ENCODE assay signal across 1 cellular context in the genomic region with DNA sequence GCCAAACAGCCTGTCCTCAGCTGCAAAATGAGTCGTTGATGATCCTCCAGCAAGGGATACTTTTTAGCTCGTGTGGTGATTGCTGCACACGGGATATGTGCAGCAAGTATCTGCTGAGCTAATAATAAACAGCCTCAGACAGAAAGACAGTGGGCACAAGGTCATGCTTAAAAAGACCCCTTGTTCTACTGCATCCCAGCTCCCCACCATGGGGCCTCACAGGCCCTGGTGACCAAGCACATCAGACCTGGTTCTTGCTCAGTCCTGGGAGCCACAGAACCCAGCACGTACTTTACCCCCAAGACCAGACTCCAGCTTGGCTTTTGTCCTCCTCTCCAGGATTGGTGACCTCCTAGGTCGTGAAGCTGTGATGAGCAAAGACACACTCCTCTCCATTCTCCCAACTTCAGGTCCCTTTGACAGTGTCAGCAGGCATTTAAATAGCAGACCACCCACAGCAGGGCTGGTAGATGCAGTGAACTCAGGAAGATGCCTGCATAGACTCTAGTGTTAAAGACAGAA.
A peak's percentile ranks its signal among the peaks of the same experiment; 100 is the strongest.
TF ChIP-seq lines count a peak whose summit lies in the region.

No MANE protein-coding gene starts in this region.

TF ChIP-seq in HepG2, 621 proteins besides CTCF, POLR2A, EP300 and RAD21 (continued from another document and continues in another):
- TF ChIP-seq, protein P1, sequence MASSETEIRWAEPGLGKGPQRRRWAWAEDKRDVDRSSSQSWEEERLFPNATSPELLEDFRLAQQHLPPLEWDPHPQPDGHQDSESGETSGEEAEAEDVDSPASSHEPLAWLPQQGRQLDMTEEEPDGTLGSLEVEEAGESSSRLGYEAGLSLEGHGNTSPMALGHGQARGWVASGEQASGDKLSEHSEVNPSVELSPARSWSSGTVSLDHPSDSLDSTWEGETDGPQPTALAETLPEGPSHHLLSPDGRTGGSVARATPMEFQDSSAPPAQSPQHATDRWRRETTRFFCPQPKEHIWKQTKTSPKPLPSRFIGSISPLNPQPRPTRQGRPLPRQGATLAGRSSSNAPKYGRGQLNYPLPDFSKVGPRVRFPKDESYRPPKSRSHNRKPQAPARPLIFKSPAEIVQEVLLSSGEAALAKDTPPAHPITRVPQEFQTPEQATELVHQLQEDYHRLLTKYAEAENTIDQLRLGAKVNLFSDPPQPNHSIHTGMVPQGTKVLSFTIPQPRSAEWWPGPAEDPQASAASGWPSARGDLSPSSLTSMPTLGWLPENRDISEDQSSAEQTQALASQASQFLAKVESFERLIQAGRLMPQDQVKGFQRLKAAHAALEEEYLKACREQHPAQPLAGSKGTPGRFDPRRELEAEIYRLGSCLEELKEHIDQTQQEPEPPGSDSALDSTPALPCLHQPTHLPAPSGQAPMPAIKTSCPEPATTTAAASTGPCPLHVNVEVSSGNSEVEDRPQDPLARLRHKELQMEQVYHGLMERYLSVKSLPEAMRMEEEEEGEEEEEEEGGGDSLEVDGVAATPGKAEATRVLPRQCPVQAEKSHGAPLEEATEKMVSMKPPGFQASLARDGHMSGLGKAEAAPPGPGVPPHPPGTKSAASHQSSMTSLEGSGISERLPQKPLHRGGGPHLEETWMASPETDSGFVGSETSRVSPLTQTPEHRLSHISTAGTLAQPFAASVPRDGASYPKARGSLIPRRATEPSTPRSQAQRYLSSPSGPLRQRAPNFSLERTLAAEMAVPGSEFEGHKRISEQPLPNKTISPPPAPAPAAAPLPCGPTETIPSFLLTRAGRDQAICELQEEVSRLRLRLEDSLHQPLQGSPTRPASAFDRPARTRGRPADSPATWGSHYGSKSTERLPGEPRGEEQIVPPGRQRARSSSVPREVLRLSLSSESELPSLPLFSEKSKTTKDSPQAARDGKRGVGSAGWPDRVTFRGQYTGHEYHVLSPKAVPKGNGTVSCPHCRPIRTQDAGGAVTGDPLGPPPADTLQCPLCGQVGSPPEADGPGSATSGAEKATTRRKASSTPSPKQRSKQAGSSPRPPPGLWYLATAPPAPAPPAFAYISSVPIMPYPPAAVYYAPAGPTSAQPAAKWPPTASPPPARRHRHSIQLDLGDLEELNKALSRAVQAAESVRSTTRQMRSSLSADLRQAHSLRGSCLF (CRISPR knock-in tag; IDR thresholded peaks at IDR 0.05; ENCODE audit: borderline replicate concordance) = no peak
- TF ChIP-seq ZBTB20 (CRISPR knock-in tag; IDR thresholded peaks at IDR 0.05; ENCODE audit: borderline replicate concordance, low read depth) = no peak
- no peak for TF ChIP-seq ZC3H4 (CRISPR knock-in tag; IDR thresholded peaks at IDR 0.05; ENCODE audit: borderline replicate concordance)
- peak; percentile 77 for TF ChIP-seq HOXA3 (CRISPR knock-in tag; IDR thresholded peaks at IDR 0.05)
- TF ChIP-seq POLR2G (IDR thresholded peaks at IDR 0.05; ENCODE audit: low read depth, low read length) = peak; percentile 23; the same call in 1 of the 2 replicates
- 0 out of 2 replicates have a peak, but pooled peaks have one; percentile 40 for TF ChIP-seq SALL2 (CRISPR knock-in tag; IDR thresholded peaks at IDR 0.05)
- TF ChIP-seq ZKSCAN5 (CRISPR knock-in tag; IDR thresholded peaks at IDR 0.05) = no peak
- no peak for TF ChIP-seq TBX3 (IDR thresholded peaks at IDR 0.05; ENCODE audit: borderline replicate concordance)
- TF ChIP-seq, protein P2, sequence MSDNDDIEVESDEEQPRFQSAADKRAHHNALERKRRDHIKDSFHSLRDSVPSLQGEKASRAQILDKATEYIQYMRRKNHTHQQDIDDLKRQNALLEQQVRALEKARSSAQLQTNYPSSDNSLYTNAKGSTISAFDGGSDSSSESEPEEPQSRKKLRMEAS (IDR thresholded peaks at IDR 0.05) = peak; percentile 61
- no peak for TF ChIP-seq KAT8 (CRISPR knock-in tag; IDR thresholded peaks at IDR 0.05)
- TF ChIP-seq ARNT (IDR thresholded peaks at IDR 0.05) = no peak
- TF ChIP-seq GATAD1 (CRISPR knock-in tag; IDR thresholded peaks at IDR 0.05) = no peak
- TF ChIP-seq TCF7L2 (IDR thresholded peaks at IDR 0.05; ENCODE audit: low read depth, low read length) = no peak
- no peak for TF ChIP-seq NCOA2 (CRISPR knock-in tag; IDR thresholded peaks at IDR 0.05)
- TF ChIP-seq SP2 (CRISPR knock-in tag; IDR thresholded peaks at IDR 0.05) = no peak
- TF ChIP-seq FOXP1 (IDR thresholded peaks at IDR 0.05) = no peak
- TF ChIP-seq FOXP1 (CRISPR knock-in tag; IDR thresholded peaks at IDR 0.05) = peak; percentile 25; the same call in 1 of the 2 replicates
- TF ChIP-seq ZNF703 (CRISPR knock-in tag; IDR thresholded peaks at IDR 0.05; ENCODE audit: borderline replicate concordance) = no peak
- TF ChIP-seq HMG20A (CRISPR knock-in tag; IDR thresholded peaks at IDR 0.05; ENCODE audit: borderline replicate concordance) = peak; percentile 25; the same call in 1 of the 2 replicates
- TF ChIP-seq, protein P3, sequence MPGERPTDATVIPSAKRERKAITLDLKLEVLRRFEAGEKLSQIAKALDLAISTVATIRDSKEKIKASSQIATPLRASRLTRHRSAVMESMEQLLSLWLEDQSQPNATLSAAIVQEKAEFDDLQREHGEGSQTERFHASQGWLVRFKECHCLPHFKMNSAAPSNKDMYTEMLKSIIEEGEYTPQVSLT (CRISPR knock-in tag; IDR thresholded peaks at IDR 0.05; ENCODE audit: borderline replicate concordance, low read depth) = no peak
- no peak for TF ChIP-seq ZNF841 (CRISPR knock-in tag; IDR thresholded peaks at IDR 0.05; ENCODE audit: borderline replicate concordance)
- TF ChIP-seq ZNF766 (CRISPR knock-in tag; IDR thresholded peaks at IDR 0.05; ENCODE audit: borderline replicate concordance) = peak; percentile 30; the same call in 1 of the 2 replicates
- peak; percentile 88 for TF ChIP-seq ZMYM2 (CRISPR knock-in tag; IDR thresholded peaks at IDR 0.05)
- TF ChIP-seq ZNF484 (CRISPR knock-in tag; IDR thresholded peaks at IDR 0.05; ENCODE audit: borderline replicate concordance, low read depth) = no peak
- TF ChIP-seq NBN (conservative IDR thresholded peaks at IDR 0.05) = no peak
- TF ChIP-seq ZBTB7A (CRISPR knock-in tag; IDR thresholded peaks at IDR 0.05) = 0 out of 2 replicates have a peak, but pooled peaks have one; percentile 16
- TF ChIP-seq YY1 (IDR thresholded peaks at IDR 0.05; ENCODE audit: insufficient read depth, insufficient replicate concordance, low read depth, low read length) = peak; percentile 27
- TF ChIP-seq REPIN1 (CRISPR knock-in tag; IDR thresholded peaks at IDR 0.05; ENCODE audit: borderline replicate concordance, low read depth) = 0 out of 2 replicates have a peak, but pooled peaks have one; percentile 32
- TF ChIP-seq HNRNPK (IDR thresholded peaks at IDR 0.05; ENCODE audit: low read depth, low read length, poor library complexity, severe bottlenecking) = no peak
- TF ChIP-seq ZNF639 (CRISPR knock-in tag; conservative IDR thresholded peaks at IDR 0.05) = no peak
- TF ChIP-seq ZNF430 (CRISPR knock-in tag; IDR thresholded peaks at IDR 0.05) = 0 out of 2 replicates have a peak, but pooled peaks have one; percentile 25
- no peak for TF ChIP-seq ZNF678 (CRISPR knock-in tag; IDR thresholded peaks at IDR 0.05)
- no peak for TF ChIP-seq MYC (CRISPR knock-in tag; IDR thresholded peaks at IDR 0.05; ENCODE audit: borderline replicate concordance)
- 0 out of 2 replicates have a peak, but pooled peaks have one; percentile 32 for TF ChIP-seq ZFX (CRISPR knock-in tag; IDR thresholded peaks at IDR 0.05; ENCODE audit: low read depth)
- TF ChIP-seq, protein P4, sequence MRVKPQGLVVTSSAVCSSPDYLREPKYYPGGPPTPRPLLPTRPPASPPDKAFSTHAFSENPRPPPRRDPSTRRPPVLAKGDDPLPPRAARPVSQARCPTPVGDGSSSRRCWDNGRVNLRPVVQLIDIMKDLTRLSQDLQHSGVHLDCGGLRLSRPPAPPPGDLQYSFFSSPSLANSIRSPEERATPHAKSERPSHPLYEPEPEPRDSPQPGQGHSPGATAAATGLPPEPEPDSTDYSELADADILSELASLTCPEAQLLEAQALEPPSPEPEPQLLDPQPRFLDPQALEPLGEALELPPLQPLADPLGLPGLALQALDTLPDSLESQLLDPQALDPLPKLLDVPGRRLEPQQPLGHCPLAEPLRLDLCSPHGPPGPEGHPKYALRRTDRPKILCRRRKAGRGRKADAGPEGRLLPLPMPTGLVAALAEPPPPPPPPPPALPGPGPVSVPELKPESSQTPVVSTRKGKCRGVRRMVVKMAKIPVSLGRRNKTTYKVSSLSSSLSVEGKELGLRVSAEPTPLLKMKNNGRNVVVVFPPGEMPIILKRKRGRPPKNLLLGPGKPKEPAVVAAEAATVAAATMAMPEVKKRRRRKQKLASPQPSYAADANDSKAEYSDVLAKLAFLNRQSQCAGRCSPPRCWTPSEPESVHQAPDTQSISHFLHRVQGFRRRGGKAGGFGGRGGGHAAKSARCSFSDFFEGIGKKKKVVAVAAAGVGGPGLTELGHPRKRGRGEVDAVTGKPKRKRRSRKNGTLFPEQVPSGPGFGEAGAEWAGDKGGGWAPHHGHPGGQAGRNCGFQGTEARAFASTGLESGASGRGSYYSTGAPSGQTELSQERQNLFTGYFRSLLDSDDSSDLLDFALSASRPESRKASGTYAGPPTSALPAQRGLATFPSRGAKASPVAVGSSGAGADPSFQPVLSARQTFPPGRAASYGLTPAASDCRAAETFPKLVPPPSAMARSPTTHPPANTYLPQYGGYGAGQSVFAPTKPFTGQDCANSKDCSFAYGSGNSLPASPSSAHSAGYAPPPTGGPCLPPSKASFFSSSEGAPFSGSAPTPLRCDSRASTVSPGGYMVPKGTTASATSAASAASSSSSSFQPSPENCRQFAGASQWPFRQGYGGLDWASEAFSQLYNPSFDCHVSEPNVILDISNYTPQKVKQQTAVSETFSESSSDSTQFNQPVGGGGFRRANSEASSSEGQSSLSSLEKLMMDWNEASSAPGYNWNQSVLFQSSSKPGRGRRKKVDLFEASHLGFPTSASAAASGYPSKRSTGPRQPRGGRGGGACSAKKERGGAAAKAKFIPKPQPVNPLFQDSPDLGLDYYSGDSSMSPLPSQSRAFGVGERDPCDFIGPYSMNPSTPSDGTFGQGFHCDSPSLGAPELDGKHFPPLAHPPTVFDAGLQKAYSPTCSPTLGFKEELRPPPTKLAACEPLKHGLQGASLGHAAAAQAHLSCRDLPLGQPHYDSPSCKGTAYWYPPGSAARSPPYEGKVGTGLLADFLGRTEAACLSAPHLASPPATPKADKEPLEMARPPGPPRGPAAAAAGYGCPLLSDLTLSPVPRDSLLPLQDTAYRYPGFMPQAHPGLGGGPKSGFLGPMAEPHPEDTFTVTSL (CRISPR knock-in tag; IDR thresholded peaks at IDR 0.05; ENCODE audit: borderline replicate concordance) = 0 out of 2 replicates have a peak, but pooled peaks have one; percentile 49
- TF ChIP-seq TCF7 (IDR thresholded peaks at IDR 0.05; ENCODE audit: low read depth) = no peak
- TF ChIP-seq RNF2 (conservative IDR thresholded peaks at IDR 0.05; ENCODE audit: low read depth) = no peak
- peak; percentile 67 for TF ChIP-seq NR2F6 (IDR thresholded peaks at IDR 0.05)
- peak; percentile 60; the same call in 1 of the 2 replicates for TF ChIP-seq NR2F6 (CRISPR knock-in tag; IDR thresholded peaks at IDR 0.05)
- TF ChIP-seq ZNF207 (IDR thresholded peaks at IDR 0.05; ENCODE audit: borderline replicate concordance) = no peak
- TF ChIP-seq ATF1 (CRISPR knock-in tag; IDR thresholded peaks at IDR 0.05) = no peak
- no peak for TF ChIP-seq DRAP1 (CRISPR knock-in tag; IDR thresholded peaks at IDR 0.05)
- TF ChIP-seq FOXO1 (CRISPR knock-in tag; IDR thresholded peaks at IDR 0.05) = peak; percentile 29; the same call in 1 of the 2 replicates
- TF ChIP-seq, protein P5, sequence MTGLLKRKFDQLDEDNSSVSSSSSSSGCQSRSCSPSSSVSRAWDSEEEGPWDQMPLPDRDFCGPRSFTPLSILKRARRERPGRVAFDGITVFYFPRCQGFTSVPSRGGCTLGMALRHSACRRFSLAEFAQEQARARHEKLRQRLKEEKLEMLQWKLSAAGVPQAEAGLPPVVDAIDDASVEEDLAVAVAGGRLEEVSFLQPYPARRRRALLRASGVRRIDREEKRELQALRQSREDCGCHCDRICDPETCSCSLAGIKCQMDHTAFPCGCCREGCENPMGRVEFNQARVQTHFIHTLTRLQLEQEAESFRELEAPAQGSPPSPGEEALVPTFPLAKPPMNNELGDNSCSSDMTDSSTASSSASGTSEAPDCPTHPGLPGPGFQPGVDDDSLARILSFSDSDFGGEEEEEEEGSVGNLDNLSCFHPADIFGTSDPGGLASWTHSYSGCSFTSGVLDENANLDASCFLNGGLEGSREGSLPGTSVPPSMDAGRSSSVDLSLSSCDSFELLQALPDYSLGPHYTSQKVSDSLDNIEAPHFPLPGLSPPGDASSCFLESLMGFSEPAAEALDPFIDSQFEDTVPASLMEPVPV (CRISPR knock-in tag; IDR thresholded peaks at IDR 0.05) = no peak
- TF ChIP-seq ASH2L (IDR thresholded peaks at IDR 0.05; ENCODE audit: insufficient read length, low read depth, low read length) = no peak
- TF ChIP-seq KDM5B (CRISPR knock-in tag; IDR thresholded peaks at IDR 0.05; ENCODE audit: borderline replicate concordance) = peak; percentile 39; the same call in 1 of the 2 replicates
- TF ChIP-seq, protein P6, sequence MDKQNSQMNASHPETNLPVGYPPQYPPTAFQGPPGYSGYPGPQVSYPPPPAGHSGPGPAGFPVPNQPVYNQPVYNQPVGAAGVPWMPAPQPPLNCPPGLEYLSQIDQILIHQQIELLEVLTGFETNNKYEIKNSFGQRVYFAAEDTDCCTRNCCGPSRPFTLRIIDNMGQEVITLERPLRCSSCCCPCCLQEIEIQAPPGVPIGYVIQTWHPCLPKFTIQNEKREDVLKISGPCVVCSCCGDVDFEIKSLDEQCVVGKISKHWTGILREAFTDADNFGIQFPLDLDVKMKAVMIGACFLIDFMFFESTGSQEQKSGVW (CRISPR knock-in tag; IDR thresholded peaks at IDR 0.05; ENCODE audit: borderline replicate concordance) = no peak
- no peak for TF ChIP-seq POLR2AphosphoS2 (IDR thresholded peaks at IDR 0.05; ENCODE audit: low read depth, low read length)
- TF ChIP-seq ARNTL (CRISPR knock-in tag; IDR thresholded peaks at IDR 0.05) = 0 out of 2 replicates have a peak, but pooled peaks have one; percentile 45
- TF ChIP-seq ZFP36L1 (CRISPR knock-in tag; IDR thresholded peaks at IDR 0.05) = no peak
